27 cellular contexts compared by ENCODE assay signal in genomic region chr1:84677415-84678099, GRCh38.
"Had no signal": no experiment of that assay in that cellular context is flagged by ENCODE, and none has a peak within 500 bp of the region (broad histone marks: within the 10 kb centered on the region; RNA-seq: fewer than 3 reads in every experiment).

No MANE protein-coding gene starts in this region.

- H3K4me1 ChIP-seq: left lung, lower lobe of right lung, right atrium auricular region, tibial nerve, upper lobe of left lung, vagina had no signal

- H3K9me3 ChIP-seq: left lung, lower lobe of right lung, pancreas, right atrium auricular region, right lobe of liver, tibial nerve, upper lobe of left lung, vagina had no signal

- H3K36me3 ChIP-seq: left lung, lower lobe of right lung, pancreas, right atrium auricular region, right lobe of liver, tibial nerve, upper lobe of left lung, vagina had no signal

- H3K4me3 Mint-ChIP-seq: immature natural killer cell; naive thymus-derived CD8-positive, alpha-beta T cell; nephron; neural crest cell; stimulated activated memory B cell treated with anti-CD40 and anti-IgM and Interleukin-4, amounts not matched to agents 10 μg/mL and 1 μg/mL and 100 μg/mL, for 72 hours; stimulated activated naive CD8-positive, alpha-beta T cell treated with anti-CD3 and anti-CD28 coated beads, Interleukin-15, amount 100 ng/mL, for 72 hours had no signal

- H3K4me1 Mint-ChIP-seq: nephron; stimulated activated memory B cell treated with anti-CD40 and anti-IgM and Interleukin-4, amounts not matched to agents 10 μg/mL and 1 μg/mL and 100 μg/mL, for 72 hours had no signal

- H3K4me3 ChIP-seq: left lung, lower lobe of right lung, pancreas, right atrium auricular region, right lobe of liver, smooth muscle cell, tibial nerve, upper lobe of left lung, vagina had no signal

- H3K4me2 ChIP-seq: smooth muscle cell had no signal

- H3K27me3 ChIP-seq: left lung, pancreas, right atrium auricular region, right lobe of liver, tibial nerve, upper lobe of left lung, vagina had no signal

- H3K27me3 Mint-ChIP-seq: naive thymus-derived CD8-positive, alpha-beta T cell; stimulated activated memory B cell treated with anti-CD40 and anti-IgM and Interleukin-4, amounts not matched to agents 10 μg/mL and 1 μg/mL and 100 μg/mL, for 72 hours; stimulated activated naive CD8-positive, alpha-beta T cell treated with anti-CD3 and anti-CD28 coated beads, Interleukin-15, amount 100 ng/mL, for 72 hours had no signal

- DNase-seq: hypothalamus; immature natural killer cell; kidney; left colon; left lung; lower lobe of right lung; mammary epithelial cell; mesenchymal stem cell; naive thymus-derived CD8-positive, alpha-beta T cell; nucleus accumbens; pancreas; right lobe of liver; stimulated activated CD4-positive, alpha-beta T cell treated with anti-CD3 and anti-CD28 coated beads, Interleukin-1b, Interleukin-23, amount 100 ng/mL, for 48 hours; stimulated activated CD4-positive, alpha-beta T cell treated with anti-CD3 and anti-CD28 coated beads, Interleukin-2, amount 100 ng/mL, for 48 hours; stimulated activated CD4-positive, alpha-beta T cell treated with anti-CD3 and anti-CD28 coated beads, Interleukin-4, amount 100 ng/mL, for 4 hours; stimulated activated CD8-positive, alpha-beta memory T cell treated with anti-CD3 and anti-CD28 coated beads, Interleukin-4, amount 100 ng/mL, for 48 hours; stimulated activated naive CD4-positive, alpha-beta T cell treated with Interleukin-2 at 50 U/mL for 16 hours; stimulated activated naive CD8-positive, alpha-beta T cell treated with anti-CD3 and anti-CD28 coated beads, Interleukin-15, amount 100 ng/mL, for 72 hours; substantia nigra; upper lobe of left lung had no signal

- H3K27ac ChIP-seq: left lung, lower lobe of right lung, pancreas, right atrium auricular region, right lobe of liver, tibial nerve, upper lobe of left lung, vagina had no signal

- ATAC-seq: left colon; left lung; lower lobe of right lung; naive thymus-derived CD8-positive, alpha-beta T cell; pancreas; right lobe of liver; stimulated activated memory B cell treated with anti-CD40 and anti-IgM and Interleukin-4, amounts not matched to agents 10 μg/mL and 1 μg/mL and 100 μg/mL, for 72 hours; stimulated activated naive CD8-positive, alpha-beta T cell treated with anti-CD3 and anti-CD28 coated beads, Interleukin-15, amount 100 ng/mL, for 72 hours had no signal

- H3K27ac Mint-ChIP-seq: nephron; stimulated activated memory B cell treated with anti-CD40 and anti-IgM and Interleukin-4, amounts not matched to agents 10 μg/mL and 1 μg/mL and 100 μg/mL, for 72 hours; stimulated activated naive CD8-positive, alpha-beta T cell treated with anti-CD3 and anti-CD28 coated beads, Interleukin-15, amount 100 ng/mL, for 72 hours had no signal

- H3K9me3 Mint-ChIP-seq: immature natural killer cell; naive thymus-derived CD8-positive, alpha-beta T cell; nephron; neural crest cell; stimulated activated memory B cell treated with anti-CD40 and anti-IgM and Interleukin-4, amounts not matched to agents 10 μg/mL and 1 μg/mL and 100 μg/mL, for 72 hours; stimulated activated naive CD8-positive, alpha-beta T cell treated with anti-CD3 and anti-CD28 coated beads, Interleukin-15, amount 100 ng/mL, for 72 hours had no signal
